In the genomic region with DNA sequence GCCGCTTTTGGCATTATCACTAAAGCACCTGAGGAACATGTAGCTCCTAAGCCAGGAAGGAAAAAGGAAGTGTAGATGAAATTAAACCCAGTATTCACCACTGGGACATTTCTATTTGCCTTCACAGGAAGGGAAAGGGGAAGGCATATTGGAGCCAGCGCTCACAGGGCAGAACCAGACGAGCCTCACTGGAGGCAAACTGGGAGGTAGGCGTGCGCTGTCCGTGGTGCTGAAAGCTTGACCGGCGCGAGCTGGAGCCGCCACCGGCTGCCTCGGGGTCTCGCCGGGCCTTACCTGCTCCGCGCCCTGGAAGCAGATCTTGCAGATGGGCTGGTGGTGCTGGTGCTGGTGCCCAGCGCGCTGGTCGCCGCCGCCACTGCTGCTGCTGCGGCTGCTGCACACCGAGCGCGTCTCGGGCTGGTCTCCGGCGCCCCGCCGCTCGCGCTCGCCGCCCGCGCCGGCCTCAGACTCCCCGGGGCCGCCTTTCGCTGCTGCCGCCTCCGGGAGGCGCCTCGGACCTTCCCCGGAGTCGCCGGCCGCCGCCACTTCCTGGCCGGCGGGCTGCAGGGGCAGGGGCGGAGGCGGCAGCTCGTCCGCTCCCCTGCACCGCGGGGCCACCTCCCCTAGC, we compare ENCODE assay signal across 8 cellular contexts. TPM values are rescaled to one million over a fixed set of nuclear protein-coding genes. Genes with fewer than 3 reads are reported as not detected.
DNase-seq lines count a peak whose midpoint lies in the region; ATAC-seq, FAIRE-seq and TF ChIP-seq lines count a peak whose summit lies in the region.

No MANE protein-coding gene starts in this region.

- peak; percentile 8; the same call in 1 of the 2 replicates for TF ChIP-seq RAD21 in SK-N-SH (IDR thresholded peaks at IDR 0.05; ENCODE audit: low read length)

- no peak overlapping the region for H2AFZ ChIP-seq in SK-N-SH (ENCODE audit: low read depth)
- no peak overlapping the region for H2AFZ ChIP-seq in keratinocyte (ENCODE audit: control insufficient read depth, low read length)

- H3K27me3 ChIP-seq in SK-N-SH (ENCODE audit: insufficient read depth) (peaks cover 6% of the 10 kb centered on the region; the same call in 1 of the 2 replicates), keratinocyte (ENCODE audit: control insufficient read depth, extremely low read depth, insufficient read depth, low read length) (peaks cover 18% of the 10 kb centered on the region)

- peak; percentile 15 for DNase-seq in AG09319 (ENCODE audit: extremely low read depth, low read depth)
- peak; percentile 11 for DNase-seq in HPDE6-E6E7 (ENCODE audit: extremely low spot score)
- DNase-seq in SK-N-SH = peak; percentile 73
- peak; percentile 25 for DNase-seq in cerebellar cortex (ENCODE audit: low spot score)
- DNase-seq in keratinocyte (ENCODE audit: low read depth, low spot score) = no peak
- DNase-seq in stimulated activated CD4-positive, alpha-beta T cell treated with anti-CD3 and anti-CD28 coated beads, Interleukin-2, amount 100 ng/mL, for 24 hours = peak; percentile 25 to 54

- TF ChIP-seq CTCF in AG09319 (IDR thresholded peaks at IDR 0.05; ENCODE audit: low read depth, low read length) (no peak), SK-N-SH (IDR thresholded peaks at IDR 0.05) (0 out of 2 replicates have a peak, but pooled peaks have one; percentile 8), keratinocyte (optimal IDR thresholded peaks at IDR 0.05 in 1 of 3, IDR thresholded peaks at IDR 0.05 in 1 of 3, conservative IDR thresholded peaks at IDR 0.05 in 1 of 3; ENCODE audit: extremely low read depth in 1 of 3, insufficient read depth in 2 of 3, low read length in 3 of 3) (no peak)

- CTCF ChIA-PET in SK-N-SH (lab: Yijun Ruan, JAX) = interaction anchor here (1.2 to 10.6 kb wide), 3 partner anchors 17 to 488 kb away, joined by 3 to 96 read pairs (median 37); no protein-coding TSS in a partner anchor

- peaks cover 10% of the 10 kb centered on the region for H3K36me3 Mint-ChIP-seq in activated T-helper 17 cell treated with anti-CD3 and anti-CD28 coated beads, Interleukin-2, amount 50 U/mL, for 72 hours (ENCODE audit: low read depth)

- H3K4me1 Mint-ChIP-seq in activated T-helper 17 cell treated with anti-CD3 and anti-CD28 coated beads, Interleukin-2, amount 50 U/mL, for 72 hours = no peaks in the 10 kb centered on the region

- no peak overlapping the region for H3K4me3 Mint-ChIP-seq in activated T-helper 17 cell treated with anti-CD3 and anti-CD28 coated beads, Interleukin-2, amount 50 U/mL, for 72 hours

- no peaks in the 10 kb centered on the region for H3K79me2 ChIP-seq in SK-N-SH (ENCODE audit: insufficient read depth)
- H3K79me2 ChIP-seq in keratinocyte (ENCODE audit: control insufficient read depth, insufficient read depth, low read length) = no peaks in the 10 kb centered on the region

- no peak overlapping the region for H3K27ac Mint-ChIP-seq in activated T-helper 17 cell treated with anti-CD3 and anti-CD28 coated beads, Interleukin-2, amount 50 U/mL, for 72 hours

- no peaks in the 10 kb centered on the region for H3K9me2 ChIP-seq in SK-N-SH

- peaks cover 35% of the 10 kb centered on the region for H3K27me3 Mint-ChIP-seq in activated T-helper 17 cell treated with anti-CD3 and anti-CD28 coated beads, Interleukin-2, amount 50 U/mL, for 72 hours

- H3K4me1 ChIP-seq in SK-N-SH (ENCODE audit: control insufficient read depth in 1 of 2, insufficient read depth in 2 of 2, low read depth in 1 of 2, low read length in 1 of 2) (peaks cover 0 to 22% of the 10 kb centered on the region in 2 experiments; a peak in 2 of 4 replicates), keratinocyte (ENCODE audit: control insufficient read depth, extremely low read depth, insufficient read depth, low read length) (no peaks in the 10 kb centered on the region)

- dilution Hi-C loops in keratinocyte (cut with MboI; ENCODE audit: extremely low pct_ligation_motif_present, low sequenced_read_pairs) = no loop called here

- H3K9me3 ChIP-seq in SK-N-SH = no peaks in the 10 kb centered on the region
- H3K9me3 ChIP-seq in keratinocyte (ENCODE audit: control insufficient read depth, low read depth, low read length) = no peaks in the 10 kb centered on the region

- POLR2A ChIA-PET in SK-N-SH (lab: Yijun Ruan, JAX) = interaction anchor here (0.9 to 2.6 kb wide), 4 partner anchors 9 to 250 kb away, joined by 3 to 10 read pairs (median 7); no protein-coding TSS in a partner anchor

- whole genome bisulfite sequencing in SK-N-SH (ENCODE audit: low lambda C conversion rate) = 4% methylated on average over 9 of the region's 57 CpGs

- H3K9me3 Mint-ChIP-seq in activated T-helper 17 cell treated with anti-CD3 and anti-CD28 coated beads, Interleukin-2, amount 50 U/mL, for 72 hours = peaks cover 9% of the 10 kb centered on the region

- peak overlapping the region; percentile 66; the same call in 1 of the 2 replicates for H3K4me2 ChIP-seq in SK-N-SH
- peak overlapping the region; percentile 16 for H3K4me2 ChIP-seq in keratinocyte (ENCODE audit: control insufficient read depth, extremely low read depth, insufficient read depth, low read depth, low read length)

- no peak for TF ChIP-seq EP300 in SK-N-SH (IDR thresholded peaks at IDR 0.05; ENCODE audit: borderline replicate concordance in 1 of 2, low read depth in 1 of 2, low read length in 1 of 2)

- no peak for ATAC-seq in GM21360 (IDR thresholded peaks at IDR 0.05; ENCODE audit: unreplicated experiment)
- ATAC-seq in activated T-helper 17 cell treated with anti-CD3 and anti-CD28 coated beads, Interleukin-2, amount 50 U/mL, for 72 hours (replicated peaks) = no peak

- H3K4me3 ChIP-seq in SK-N-SH (ENCODE audit: low read depth in 2 of 2, low read length in 1 of 2) (peak overlapping the region; percentile 48 to 56; a peak in 3 of 4 replicates), keratinocyte (ENCODE audit: control insufficient read depth in 2 of 3, extremely low read depth in 1 of 3, insufficient read depth in 2 of 3, low read depth in 1 of 3, low read length in 3 of 3) (no peak overlapping the region)

- no peak for FAIRE-seq in keratinocyte (lab: Jason Lieb, UNC)

- H3K36me3 ChIP-seq in SK-N-SH (replicated peaks in 1 of 2; ENCODE audit: control insufficient read depth in 1 of 2, insufficient read depth in 2 of 2, low read length in 1 of 2) = peaks cover 0 to 18% of the 10 kb centered on the region in 2 experiments
- H3K36me3 ChIP-seq in keratinocyte (ENCODE audit: control insufficient read depth in 2 of 2, extremely low read depth in 1 of 2, insufficient read depth in 2 of 2, low read length in 2 of 2) = no peaks in the 10 kb centered on the region

- H4K20me1 ChIP-seq in SK-N-SH (ENCODE audit: insufficient read depth) (no peaks in the 10 kb centered on the region), keratinocyte (ENCODE audit: control insufficient read depth, extremely low read depth, insufficient read depth, low read length) (no peaks in the 10 kb centered on the region)

- H3K9me1 ChIP-seq in keratinocyte (ENCODE audit: control insufficient read depth, extremely low read depth, insufficient read depth, low read length) = no peaks in the 10 kb centered on the region

- H3K9ac ChIP-seq in SK-N-SH = no peak overlapping the region
- no peak overlapping the region for H3K9ac ChIP-seq in keratinocyte (ENCODE audit: control insufficient read depth, extremely low read depth, insufficient read depth, low read length)

- H3K27ac ChIP-seq in SK-N-SH (ENCODE audit: low read depth in 2 of 2, low read length in 1 of 2) = peak overlapping the region in 1 of 2 experiments; percentile 96; a peak in 2 of 4 replicates
- no peak overlapping the region for H3K27ac ChIP-seq in keratinocyte (ENCODE audit: control insufficient read depth, insufficient read depth, low read length)

- no peaks in the 10 kb centered on the region for H3F3A ChIP-seq in SK-N-SH (replicated peaks; ENCODE audit: insufficient read depth)

TF ChIP-seq in SK-N-SH, 30 proteins besides CTCF, POLR2A, EP300 and RAD21 (continues in another document):
- TF ChIP-seq RCOR1 (IDR thresholded peaks at IDR 0.05; ENCODE audit: low read length) (0 out of 2 replicates have a peak, but pooled peaks have one; percentile 15), MXI1 (IDR thresholded peaks at IDR 0.05; ENCODE audit: low read depth, low read length) (peak; percentile 60; the same call in 1 of the 2 replicates)
- TF ChIP-seq, protein P1, sequence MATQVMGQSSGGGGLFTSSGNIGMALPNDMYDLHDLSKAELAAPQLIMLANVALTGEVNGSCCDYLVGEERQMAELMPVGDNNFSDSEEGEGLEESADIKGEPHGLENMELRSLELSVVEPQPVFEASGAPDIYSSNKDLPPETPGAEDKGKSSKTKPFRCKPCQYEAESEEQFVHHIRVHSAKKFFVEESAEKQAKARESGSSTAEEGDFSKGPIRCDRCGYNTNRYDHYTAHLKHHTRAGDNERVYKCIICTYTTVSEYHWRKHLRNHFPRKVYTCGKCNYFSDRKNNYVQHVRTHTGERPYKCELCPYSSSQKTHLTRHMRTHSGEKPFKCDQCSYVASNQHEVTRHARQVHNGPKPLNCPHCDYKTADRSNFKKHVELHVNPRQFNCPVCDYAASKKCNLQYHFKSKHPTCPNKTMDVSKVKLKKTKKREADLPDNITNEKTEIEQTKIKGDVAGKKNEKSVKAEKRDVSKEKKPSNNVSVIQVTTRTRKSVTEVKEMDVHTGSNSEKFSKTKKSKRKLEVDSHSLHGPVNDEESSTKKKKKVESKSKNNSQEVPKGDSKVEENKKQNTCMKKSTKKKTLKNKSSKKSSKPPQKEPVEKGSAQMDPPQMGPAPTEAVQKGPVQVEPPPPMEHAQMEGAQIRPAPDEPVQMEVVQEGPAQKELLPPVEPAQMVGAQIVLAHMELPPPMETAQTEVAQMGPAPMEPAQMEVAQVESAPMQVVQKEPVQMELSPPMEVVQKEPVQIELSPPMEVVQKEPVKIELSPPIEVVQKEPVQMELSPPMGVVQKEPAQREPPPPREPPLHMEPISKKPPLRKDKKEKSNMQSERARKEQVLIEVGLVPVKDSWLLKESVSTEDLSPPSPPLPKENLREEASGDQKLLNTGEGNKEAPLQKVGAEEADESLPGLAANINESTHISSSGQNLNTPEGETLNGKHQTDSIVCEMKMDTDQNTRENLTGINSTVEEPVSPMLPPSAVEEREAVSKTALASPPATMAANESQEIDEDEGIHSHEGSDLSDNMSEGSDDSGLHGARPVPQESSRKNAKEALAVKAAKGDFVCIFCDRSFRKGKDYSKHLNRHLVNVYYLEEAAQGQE (IDR thresholded peaks at IDR 0.05; ENCODE audit: low read depth, low read length) = peak; percentile 97

RNA-seq across cellular contexts. Expression of gene MARCHF11, which starts 0.7 kb away (rescaled TPM):
- polyA plus RNA-seq in SK-N-SH (2012; rRNA removed) = 1.7 and 7.6 TPM in 2 replicates
- polyA plus RNA-seq in SK-N-SH (2012; cell fraction: cytosol; rRNA removed) = 6.2 and 10.8 TPM in 2 replicates
- polyA plus RNA-seq in SK-N-SH (2012; cell fraction: nucleus; rRNA removed) = 5.6 and 9.5 TPM in 2 replicates
- 0.12 to 0.16 TPM in 2 of 3 replicates, not detected in the other for polyA plus RNA-seq in keratinocyte
- not detected for polyA plus RNA-seq in keratinocyte (2011; ENCODE audit: low read depth)
- not detected in 2 replicates for polyA plus RNA-seq in keratinocyte (2011; cell fraction: cytosol; rRNA removed)
- not detected in 2 replicates for polyA plus RNA-seq in keratinocyte (2011; cell fraction: nucleus; rRNA removed)
- not detected in 2 replicates for polyA plus RNA-seq in keratinocyte (2012; ENCODE audit: low replicate concordance)
- polyA minus RNA-seq in keratinocyte = not detected in 3 replicates
- not detected for polyA minus RNA-seq in keratinocyte (2011; cell fraction: cytosol; rRNA and poly(A)+ RNA removed)
- polyA minus RNA-seq in keratinocyte (2011; cell fraction: nucleus; rRNA and poly(A)+ RNA removed) = not detected in 2 replicates
- total RNA-seq in activated T-helper 17 cell treated with anti-CD3 and anti-CD28 coated beads, Interleukin-2, amount 50 U/mL, for 72 hours = not detected

Comparison
In these comparisons a context has a peak if more than half of its experiments do, and no peak if none do; other contexts are left out.
1. H3K4me3 ChIP-seq: peak in SK-N-SH (2 of 2); none in keratinocyte (0 of 3).